In genomic region chr19:533485-534058, GRCh38 we compare ENCODE assay signal across 8 cellular contexts. TPM values are rescaled to one million over a fixed set of nuclear protein-coding genes. Genes with fewer than 3 reads are reported as not detected.
DNase-seq lines count a peak whose midpoint lies in the region; FAIRE-seq and TF ChIP-seq lines count a peak whose summit lies in the region.

No MANE protein-coding gene starts in this region.

- H3K27me3 ChIP-seq in esophagus (ENCODE audit: control insufficient read depth in 1 of 2, insufficient read depth in 2 of 2, low read length in 2 of 2) (no peaks in the 10 kb centered on the region), parathyroid adenoma (ENCODE audit: control insufficient read depth, insufficient read depth, low read length) (no peaks in the 10 kb centered on the region)

- WGBS in esophagus, 2 donors = 36 to 45% methylated on average over 17 of the region's 17 CpGs

- peaks cover 9% of the 10 kb centered on the region for H3K4me1 Mint-ChIP-seq in Calu3 (ENCODE audit: low read depth, unreplicated experiment)

- POLR2A ChIA-PET in RWPE1 (lab: Yijun Ruan, JAX; ENCODE audit: low non-redundant PET) = no interaction called here

- no peaks in the 10 kb centered on the region for H3K9me3 ChIP-seq in esophagus (ENCODE audit: control insufficient read depth in 2 of 2, insufficient read depth in 1 of 2, low read depth in 1 of 2, low read length in 1 of 2)
- H3K9me3 ChIP-seq in parathyroid adenoma (ENCODE audit: control insufficient read depth, low read length) = no peaks in the 10 kb centered on the region

- CTCF ChIA-PET in Calu3 (lab: Charles Lee) (interaction anchor here (0.7 kb wide), 1 partner anchor 23 kb away, joined by 3 read pairs; no protein-coding TSS in a partner anchor), RWPE1 (lab: Yijun Ruan, JAX) (interaction anchor here (0.7 kb wide), 3 partner anchors 23 to 43 kb away, joined by 3 to 5 read pairs (median 3); no protein-coding TSS in a partner anchor)

- peaks cover 0 to 25% of the 10 kb centered on the region in 2 donors for H3K36me3 ChIP-seq in esophagus (ENCODE audit: control insufficient read depth in 2 of 2, insufficient read depth in 2 of 2, low read length in 1 of 2)
- no peaks in the 10 kb centered on the region for H3K36me3 ChIP-seq in parathyroid adenoma (ENCODE audit: control insufficient read depth, insufficient read depth, low read length)

- H3K4me3 ChIP-seq in esophagus (ENCODE audit: low read depth in 1 of 2, low read length in 2 of 2) (peak overlapping the region; percentile 94 to 98), parathyroid adenoma (ENCODE audit: low read depth, low read length) (peak overlapping the region; percentile 86)

- peaks cover 42% of the 10 kb centered on the region for H3K36me3 Mint-ChIP-seq in Calu3 (ENCODE audit: insufficient read depth, unreplicated experiment)

- BruUV-seq in Calu3 (replicated peaks; lab: Mats Ljungman, UMichigan) = no TSS peak

- H3K27ac ChIP-seq in RWPE1 (peak overlapping the region; percentile 90), esophagus (ENCODE audit: low read depth in 2 of 2, low read length in 1 of 2) (peak overlapping the region; percentile 74 to 95), parathyroid adenoma (peak overlapping the region; percentile 79)

- no peaks in the 10 kb centered on the region for H3K27me3 Mint-ChIP-seq in Calu3 (ENCODE audit: unreplicated experiment)

- no peaks in the 10 kb centered on the region for H3K9me3 Mint-ChIP-seq in Calu3 (ENCODE audit: low read depth, unreplicated experiment)

- no peak for DNase-seq in Calu3
- DNase-seq in RWPE1 (ENCODE audit: low spot score) = no peak
- no peak for DNase-seq in HPDE6-E6E7 (ENCODE audit: extremely low spot score)
- DNase-seq in HTR-8/SVneo (ENCODE audit: insufficient read length, low spot score) = no peak
- no peak for DNase-seq in urothelium cell line (ENCODE audit: low spot score)
- no peak for DNase-seq in activated CD4-positive, alpha-beta T cell treated with anti-CD3 and anti-CD28 coated beads for 1 hour

- intact Hi-C loops in Calu3 (cut with micrococcal nuclease; ENCODE audit: unreplicated experiment) = no loop called here

- no peak overlapping the region for H2AFZ ChIP-seq in parathyroid adenoma

- no peak for FAIRE-seq in HTR-8/SVneo (lab: Jason Lieb, UNC)
- FAIRE-seq in urothelium cell line (lab: Jason Lieb, UNC) = no peak

- H3K27ac Mint-ChIP-seq in Calu3 (ENCODE audit: unreplicated experiment) = no peak overlapping the region

- TF ChIP-seq CTCF in Calu3 (IDR thresholded peaks at IDR 0.05; ENCODE audit: unreplicated experiment) (no peak), RWPE1 (conservative IDR thresholded peaks at IDR 0.05; ENCODE audit: low read depth) (no peak), parathyroid adenoma (IDR thresholded peaks at IDR 0.05) (no peak)

- peaks cover 3 to 19% of the 10 kb centered on the region in 2 donors for H3K4me1 ChIP-seq in esophagus (ENCODE audit: control insufficient read depth in 2 of 2, insufficient read depth in 2 of 2, low read length in 1 of 2)
- H3K4me1 ChIP-seq in parathyroid adenoma = peaks cover 9% of the 10 kb centered on the region

- peak overlapping the region; percentile 73 for H3K9ac ChIP-seq in parathyroid adenoma

- H3K4me3 Mint-ChIP-seq in Calu3 (ENCODE audit: low read depth, unreplicated experiment) = peak overlapping the region; percentile 74

- peak overlapping the region; percentile 98 for H3K4me2 ChIP-seq in parathyroid adenoma (ENCODE audit: low read length)

- H3K79me2 ChIP-seq in parathyroid adenoma = peaks cover 40% of the 10 kb centered on the region

RNA-seq across cellular contexts. Expression of gene CDC34, which starts 2.0 kb away (rescaled TPM):
- total RNA-seq in Calu3 (2022) = 46.1 and 50.6 TPM in 2 replicates
- polyA plus RNA-seq in esophagus = 10 to 100 TPM; 45.2 to 68.7 TPM

RNA-seq across cellular contexts. Expression of gene GZMM, which starts 10.3 kb away (rescaled TPM):
- 0.42 TPM in 1 of 2 replicates, not detected in the other for total RNA-seq in Calu3 (2022)
- 1 to 10 TPM in 1 of 2 donors, under 1 TPM in 1; 0.86 to 1.1 TPM for polyA plus RNA-seq in esophagus

RNA-seq across cellular contexts. Expression of gene TPGS1, which starts 26.3 kb away (rescaled TPM):
- total RNA-seq in Calu3 (2022) = 8.6 and 9.0 TPM in 2 replicates
- polyA plus RNA-seq in esophagus = 10 to 100 TPM; 13.9 to 16.8 TPM

RNA-seq across cellular contexts. Expression of gene MADCAM1, which starts 37.3 kb away (rescaled TPM):
- total RNA-seq in Calu3 (2022) = 0.34 and 0.47 TPM in 2 replicates
- polyA plus RNA-seq in esophagus = 1 to 10 TPM in 1 of 2 donors, under 1 TPM in 1; 0.57 to 2.0 TPM

RNA-seq across cellular contexts. Expression of gene BSG, which starts 38.8 kb away (rescaled TPM):
- total RNA-seq in Calu3 (2022) = 354 and 394 TPM in 2 replicates
- 100 to 1,000 TPM; 189 to 210 TPM for polyA plus RNA-seq in esophagus
